8 cellular contexts compared by ENCODE assay signal in genomic region chr16:2135703-2136490, GRCh38. TPM values are rescaled to one million over a fixed set of nuclear protein-coding genes. Genes with fewer than 3 reads are reported as not detected.
DNase-seq lines count a peak whose midpoint lies in the region; ATAC-seq, FAIRE-seq and TF ChIP-seq lines count a peak whose summit lies in the region.
"Not testable (repeated sequence)": the region's sequence is repeated elsewhere in the genome, so short reads cannot be mapped to it uniquely, and the experiment has no call there.

TSS of gene PKD1 (minus strand) at chr16:2135898. CDS start at chr16:2135689, 209 bp downstream.

- H4K20me1 ChIP-seq in DND-41 (ENCODE audit: insufficient read depth, low read length) = not testable (repeated sequence)

- not testable (repeated sequence) for H3K27me3 Mint-ChIP-seq in activated CD4-positive, alpha-beta T cell treated with anti-CD3 and anti-CD28 coated beads, Interleukin-2, amount 10 ng/mL, durations not matched to agents 7 days and 5 days

- not testable (repeated sequence) for H3K36me3 ChIP-seq in DND-41 (ENCODE audit: insufficient read depth, low read length); bronchial epithelial cell (ENCODE audit: control insufficient read depth, insufficient read depth, low read length)

- peak within 1 kb of the TSS; percentile 81 for H3K4me3 Mint-ChIP-seq in activated CD4-positive, alpha-beta T cell treated with anti-CD3 and anti-CD28 coated beads, Interleukin-2, amount 10 ng/mL, durations not matched to agents 7 days and 5 days

- not testable (repeated sequence) for FAIRE-seq in bronchial epithelial cell (lab: Jason Lieb, UNC)

- not testable (repeated sequence) for H3K27me3 ChIP-seq in DND-41 (ENCODE audit: insufficient read depth, low read length, poor library complexity); bronchial epithelial cell (ENCODE audit: control insufficient read depth, insufficient read depth, low read length)

- peak within 1 kb of the TSS; percentile 91 for H3K27ac Mint-ChIP-seq in activated CD4-positive, alpha-beta T cell treated with anti-CD3 and anti-CD28 coated beads, Interleukin-2, amount 10 ng/mL, durations not matched to agents 7 days and 5 days

- intact Hi-C loops in posterior vena cava (cut with DNase I) = not testable (repeated sequence)

- peak within 1 kb of the TSS; percentile 86 for H2AFZ ChIP-seq in DND-41 (ENCODE audit: low read depth, low read length)

- H3K9me3 Mint-ChIP-seq in activated CD4-positive, alpha-beta T cell treated with anti-CD3 and anti-CD28 coated beads, Interleukin-2, amount 10 ng/mL, durations not matched to agents 7 days and 5 days = not testable (repeated sequence)

- ATAC-seq in DND-41 (ENCODE audit: insufficient read depth, low read depth) = peak; percentile 92

- DNase-seq in DND-41 = peak; percentile 98
- peak; percentile 85 to 86 for DNase-seq in NOMO-1 (lab: John Stamatoyannopoulos, UW; ENCODE audit: unreplicated experiment in 2 of 2)
- DNase-seq in activated CD4-positive, alpha-beta T cell treated with anti-CD3 and anti-CD28 coated beads, Interleukin-2, amount 10 ng/mL, durations not matched to agents 7 days and 5 days = peak; percentile 96
- DNase-seq in bronchial epithelial cell (ENCODE audit: low read depth) = peak; percentile 83
- DNase-seq in hippocampal formation (lab: John Stamatoyannopoulos, UW) = peak; percentile 53 to 81
- peak; percentile 99 for DNase-seq in posterior vena cava (ENCODE audit: low spot score)

- H3K4me2 ChIP-seq in DND-41 (ENCODE audit: insufficient read depth, low read length) = peak within 1 kb of the TSS; percentile 59

- CTCF ChIA-PET in activated CD4-positive, alpha-beta T cell treated with anti-CD3 and anti-CD28 coated beads, Interleukin-2, amount 10 ng/mL, durations not matched to agents 7 days and 5 days (lab: Charles Lee) = interaction anchor here (1.3 kb wide), 1 partner anchor 12 kb away, joined by 3 read pairs; no protein-coding TSS in a partner anchor

- peak within 1 kb of the TSS; percentile 70 for H3K27ac ChIP-seq in DND-41 (ENCODE audit: low read length)

- not testable (repeated sequence) for TF ChIP-seq RAD21 in Ishikawa (IDR thresholded peaks at IDR 0.05; ENCODE audit: low read depth)

- H3K9ac ChIP-seq in DND-41 (ENCODE audit: low read depth, low read length) = peak within 1 kb of the TSS; percentile 54

- not testable (repeated sequence) for H3K9me3 ChIP-seq in DND-41 (ENCODE audit: insufficient read depth, low read length, severe bottlenecking)

- POLR2A ChIA-PET in activated CD4-positive, alpha-beta T cell treated with anti-CD3 and anti-CD28 coated beads, Interleukin-2, amount 10 ng/mL, durations not matched to agents 7 days and 5 days (lab: Charles Lee) = interaction anchor here (0.5 to 0.7 kb wide), 2 partner anchors 14 to 23 kb away, joined by 3 to 7 read pairs; no protein-coding TSS in a partner anchor

- H3K79me2 ChIP-seq in DND-41 (ENCODE audit: insufficient read depth, low read length) = peaks cover 15% of the 10 kb centered on the region

- H3K4me3 ChIP-seq in DND-41 (ENCODE audit: low read depth in 1 of 2, low read length in 2 of 2) = peak within 1 kb of the TSS; percentile 17 to 59; a peak in 3 of 4 replicates
- H3K4me3 ChIP-seq in bronchial epithelial cell (ENCODE audit: low read depth, low read length) = peak within 1 kb of the TSS; percentile 45

- not testable (repeated sequence) for TF ChIP-seq CTCF in DND-41 (IDR thresholded peaks at IDR 0.05; ENCODE audit: borderline replicate concordance, extremely low read depth, low read length, poor library complexity, severe bottlenecking); bronchial epithelial cell (IDR thresholded peaks at IDR 0.05; ENCODE audit: insufficient read depth, low read length, severe bottlenecking); subcutaneous adipose tissue (IDR thresholded peaks at IDR 0.05; ENCODE audit: low read depth)

- H3K4me1 ChIP-seq in DND-41 (ENCODE audit: insufficient read depth, low read length) = peaks cover 19% of the 10 kb centered on the region

- H3K4me1 Mint-ChIP-seq in activated CD4-positive, alpha-beta T cell treated with anti-CD3 and anti-CD28 coated beads, Interleukin-2, amount 10 ng/mL, durations not matched to agents 7 days and 5 days = peaks cover 15% of the 10 kb centered on the region

- not testable (repeated sequence) for TF ChIP-seq EP300 in Ishikawa (IDR thresholded peaks at IDR 0.05; ENCODE audit: borderline replicate concordance)

- H3K36me3 Mint-ChIP-seq in activated CD4-positive, alpha-beta T cell treated with anti-CD3 and anti-CD28 coated beads, Interleukin-2, amount 10 ng/mL, durations not matched to agents 7 days and 5 days (ENCODE audit: low read depth) = not testable (repeated sequence)

TF ChIP-seq in Ishikawa, 13 proteins besides CTCF, POLR2A, EP300 and RAD21:
- TF ChIP-seq EGR1 (IDR thresholded peaks at IDR 0.05) (peak; percentile 97), NFIC (IDR thresholded peaks at IDR 0.05) (0 out of 2 replicates have a peak, but pooled peaks have one; percentile 49), MAX (IDR thresholded peaks at IDR 0.05) (0 out of 2 replicates have a peak, but pooled peaks have one; percentile 35)
TF ChIP-seq in Ishikawa: peak in this region for 3; not testable (repeated sequence) for 10.

RNA-seq across cellular contexts. Expression of gene PKD1, which starts in this region (rescaled TPM):
- total RNA-seq in activated CD4-positive, alpha-beta T cell treated with anti-CD3 and anti-CD28 coated beads, Interleukin-2, amount 10 ng/mL, durations not matched to agents 7 days and 5 days = 10 to 100 TPM; 72.9 to 77.2 TPM
- total RNA-seq in bronchial epithelial cell (56.1 and 114 TPM in 2 replicates), posterior vena cava (100 to 1,000 TPM; 177 to 181 TPM), subcutaneous adipose tissue (100 to 1,000 TPM in 2 of 4 donors, 10 to 100 TPM in 2; 40.1 to 318 (median 76.1) TPM)

Comparison
In these comparisons a context has a peak if more than half of its experiments do, and no peak if none do; other contexts are left out.
1. Peak in every context shown above with its lines: DNase-seq, ATAC-seq, H3K4me3 ChIP-seq and H3K27ac ChIP-seq.